8 cellular contexts compared by ENCODE assay signal in the genomic region with DNA sequence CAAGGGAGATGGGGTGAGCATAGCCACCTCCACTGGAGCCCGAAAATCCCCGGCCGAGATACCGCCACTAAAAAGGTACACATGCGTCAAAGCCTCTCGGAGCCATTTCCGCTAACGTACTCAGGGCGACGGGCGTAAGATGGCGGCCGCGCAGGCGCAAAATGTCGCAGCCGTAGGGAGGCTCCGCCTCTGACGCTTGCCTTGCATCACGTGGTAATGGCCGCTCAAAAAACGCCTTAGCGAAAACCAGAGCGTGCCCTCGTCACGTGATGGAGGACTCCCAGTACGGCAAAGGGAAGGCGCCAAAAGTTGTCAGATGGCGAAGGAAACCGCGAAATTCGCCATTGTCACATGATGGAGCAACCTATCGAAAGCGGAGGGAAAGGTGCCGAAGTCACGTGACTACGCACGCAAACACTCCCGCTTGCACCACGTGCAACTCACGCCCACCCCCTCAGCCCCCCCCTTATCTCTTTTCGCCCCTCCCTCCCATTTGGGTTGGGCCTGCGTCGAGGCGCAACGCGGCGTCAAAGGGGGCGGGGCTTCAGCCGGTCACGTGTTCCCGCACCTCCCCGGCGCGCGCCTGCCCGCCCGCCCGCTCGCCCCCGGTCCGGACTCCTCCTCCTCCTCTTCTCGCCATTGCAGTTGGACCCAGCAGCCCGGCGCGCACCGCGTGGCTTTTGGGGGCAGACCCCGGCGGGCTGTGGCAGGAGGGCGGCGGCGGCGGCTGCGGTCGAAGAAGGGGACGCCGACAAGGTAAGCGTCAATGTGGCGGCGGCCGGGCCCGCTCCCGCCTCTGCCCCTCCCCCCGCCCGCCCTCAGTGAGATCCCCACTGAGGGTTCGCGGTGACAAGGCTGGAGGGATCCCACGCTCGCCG. TPM values are rescaled to one million over a fixed set of nuclear protein-coding genes. Genes with fewer than 3 reads are reported as not detected.
DNase-seq lines count a peak whose midpoint lies in the region; ATAC-seq, FAIRE-seq and TF ChIP-seq lines count a peak whose summit lies in the region.

A gene (plus strand): TSS at position 615 of the 878 bp plus-strand sequence. CDS start 16,260 bp downstream, outside the sequence.

- H3K23ac ChIP-seq in H1 (ENCODE audit: insufficient read length) = no peak within 1 kb of the TSS

- peak within 1 kb of the TSS; percentile 98 for H3K18ac ChIP-seq in H1 (ENCODE audit: extremely low read depth, low read length)

- peak within 1 kb of the TSS; percentile 100 for H3K9ac ChIP-seq in NT2/D1 (ENCODE audit: insufficient read length, low read depth)
- peak within 1 kb of the TSS; percentile 100 for H3K9ac ChIP-seq in H1 (replicated peaks in 1 of 4; ENCODE audit: extremely low read depth in 1 of 4, low read depth in 3 of 4, low read length in 3 of 4)

- peak within 1 kb of the TSS; percentile 84 for H3K4me3 Mint-ChIP-seq in activated CD8-positive, alpha-beta memory T cell treated with anti-CD3 and anti-CD28 coated beads, Interleukin-2, amount 10 ng/mL, durations not matched to agents 7 days and 5 days
- H3K4me3 Mint-ChIP-seq in memory B cell = peak within 1 kb of the TSS; percentile 93

- H3K4me2 ChIP-seq in H1 (ENCODE audit: insufficient read depth in 1 of 2, low read depth in 2 of 2, low read length in 2 of 2) = peak within 1 kb of the TSS; percentile 96 to 98

- H3K36me3 Mint-ChIP-seq in activated CD8-positive, alpha-beta memory T cell treated with anti-CD3 and anti-CD28 coated beads, Interleukin-2, amount 10 ng/mL, durations not matched to agents 7 days and 5 days = peaks cover 35% of the 10 kb centered on the region
- H3K36me3 Mint-ChIP-seq in memory B cell = peaks cover 6% of the 10 kb centered on the region

- peak within 1 kb of the TSS; percentile 84 for H3K4ac ChIP-seq in H1 (replicated peaks; ENCODE audit: insufficient read length, low read depth, low read length)

- peak within 1 kb of the TSS; percentile 100 for H4K8ac ChIP-seq in H1 (ENCODE audit: extremely low read depth, insufficient read depth, low read length)

- peak within 1 kb of the TSS; percentile 97 for H4K5ac ChIP-seq in H1 (ENCODE audit: insufficient read length, low read depth, low read length)

- peaks cover 13% of the 10 kb centered on the region for H3K23me2 ChIP-seq in H1 (ENCODE audit: low read depth, low read length)

- H3K56ac ChIP-seq in H1 (replicated peaks; ENCODE audit: insufficient read length, low read depth, low read length) = peak within 1 kb of the TSS; percentile 93

- H3K14ac ChIP-seq in H1 (ENCODE audit: insufficient read length) = no peak within 1 kb of the TSS

- peak; percentile 69 to 89 for TF ChIP-seq POLR2A in H1 (IDR thresholded peaks at IDR 0.05; ENCODE audit: control extremely low read depth in 1 of 2, low read depth in 2 of 2, low read length in 2 of 2)

- peak within 1 kb of the TSS; percentile 98 for H3K4me3 ChIP-seq in NT2/D1 (ENCODE audit: insufficient read length, low read depth)
- peak within 1 kb of the TSS; percentile 99 to 100 (median 100) for H3K4me3 ChIP-seq in H1 (ENCODE audit: extremely low read depth in 1 of 4, insufficient read depth in 2 of 4, low read depth in 3 of 4, low read length in 4 of 4)

- TF ChIP-seq CTCF in H1 (IDR thresholded peaks at IDR 0.05; ENCODE audit: control extremely low read depth in 1 of 3, insufficient read depth in 1 of 3, low read depth in 1 of 3, low read length in 3 of 3) = no peak

- peak; percentile 64 for ATAC-seq in GM21381 (IDR thresholded peaks at IDR 0.05; ENCODE audit: unreplicated experiment)
- ATAC-seq in activated CD8-positive, alpha-beta memory T cell treated with anti-CD3 and anti-CD28 coated beads, Interleukin-2, amount 10 ng/mL, durations not matched to agents 7 days and 5 days = peak; percentile 80
- peak; percentile 76 for ATAC-seq in memory B cell (ENCODE audit: low read depth)

- H2AK5ac ChIP-seq in H1 (ENCODE audit: low read depth, low read length) = peak within 1 kb of the TSS; percentile 100

- H2BK120ac ChIP-seq in H1 (replicated peaks; ENCODE audit: low read depth, low read length) = peak within 1 kb of the TSS; percentile 16

- no peaks in the 10 kb centered on the region for H3K9me3 ChIP-seq in NT2/D1 (ENCODE audit: insufficient read depth, low read length)
- no peaks in the 10 kb centered on the region for H3K9me3 ChIP-seq in H1 (ENCODE audit: insufficient read depth in 2 of 2, low read depth in 1 of 2, low read length in 1 of 2)

- CTCF ChIA-PET in activated CD8-positive, alpha-beta memory T cell treated with anti-CD3 and anti-CD28 coated beads, Interleukin-2, amount 10 ng/mL, durations not matched to agents 7 days and 5 days (lab: Charles Lee) = interaction anchor here (1.5 to 10.8 kb wide), 4 partner anchors 9 to 73 kb away, joined by 5 to 147 read pairs (median 15); a partner anchor contains a TSS
- CTCF ChIA-PET in H1 (lab: Charles Lee; ENCODE audit: partially characterized antibody) = interaction anchor here (2.3 to 14.2 kb wide), 2 partner anchors 11 to 72 kb away, joined by 14 to 267 read pairs; no protein-coding TSS in a partner anchor

- H3K9me3 Mint-ChIP-seq in activated CD8-positive, alpha-beta memory T cell treated with anti-CD3 and anti-CD28 coated beads, Interleukin-2, amount 10 ng/mL, durations not matched to agents 7 days and 5 days (ENCODE audit: low read depth) = no peaks in the 10 kb centered on the region
- H3K9me3 Mint-ChIP-seq in memory B cell = no peaks in the 10 kb centered on the region

- peaks cover 42% of the 10 kb centered on the region for H3K36me3 ChIP-seq in NT2/D1 (ENCODE audit: insufficient read depth, insufficient read length, low read length)
- H3K36me3 ChIP-seq in H1 (ENCODE audit: control insufficient read depth in 2 of 4, insufficient read depth in 4 of 4, low read length in 3 of 4) = peaks cover 7 to 34% (median 12%) of the 10 kb centered on the region in 4 experiments; a peak in 6 of 8 replicates

- FAIRE-seq in H1 (lab: Jason Lieb, UNC) = peak; percentile 90

- H2BK12ac ChIP-seq in H1 (ENCODE audit: low read depth, low read length) = peak within 1 kb of the TSS; percentile 96; the same call in 1 of the 2 replicates

- H4K20me1 ChIP-seq in H1 (replicated peaks in 1 of 2; ENCODE audit: control insufficient read depth in 1 of 2, insufficient read depth in 2 of 2, low read length in 2 of 2) = peaks cover 8 to 21% of the 10 kb centered on the region in 2 experiments

- DNase-seq in COR-L47 (lab: John Stamatoyannopoulos, UW) (peak; percentile 100), HUDEP-2 (lab: John Stamatoyannopoulos, UW; ENCODE audit: unreplicated experiment in 76 of 76) (peak; percentile 98 to 100 (median 100)), NT2/D1 (ENCODE audit: low read depth, low spot score) (peak; percentile 100), H1 (ENCODE audit: low read depth in 1 of 2, low spot score in 2 of 2) (peak; percentile 97 to 100), memory B cell (ENCODE audit: low spot score in 2 of 2) (peak; percentile 97 to 100)
- peak; percentile 100 for DNase-seq in activated CD8-positive, alpha-beta memory T cell treated with anti-CD3 and anti-CD28 coated beads, Interleukin-2, amount 10 ng/mL, durations not matched to agents 7 days and 5 days
- peak; percentile 98 for DNase-seq in stimulated activated CD8-positive, alpha-beta memory T cell treated with anti-CD3 and anti-CD28 coated beads, Interleukin-12 subunit alpha, Interleukin-12 subunit beta, amount 100 ng/mL, for 24 hours (ENCODE audit: extremely low read depth)

- no peak within 1 kb of the TSS for H2AFZ ChIP-seq in H1 (ENCODE audit: low read length)

- no peak for TF ChIP-seq RAD21 in H1 (IDR thresholded peaks at IDR 0.05 in 1 of 2, conservative IDR thresholded peaks at IDR 0.05 in 1 of 2; ENCODE audit: low read depth in 2 of 2, low read length in 2 of 2)

- peak within 1 kb of the TSS; percentile 98 for H3K27ac ChIP-seq in H1 (ENCODE audit: low read depth, low read length)

- H2BK20ac ChIP-seq in H1 (ENCODE audit: low read length) = no peak within 1 kb of the TSS

- H3K4me1 ChIP-seq in NT2/D1 (ENCODE audit: insufficient read depth, insufficient read length) = no peaks in the 10 kb centered on the region
- H3K4me1 ChIP-seq in H1 (replicated peaks in 1 of 4; ENCODE audit: control insufficient read depth in 3 of 4, insufficient read depth in 4 of 4, low read length in 3 of 4) = 0 out of 7 replicates have a peak, but pooled peaks cover 0 to 2% (median 0%) of the 10 kb centered on the region in 4 experiments

- H3K27ac Mint-ChIP-seq in activated CD8-positive, alpha-beta memory T cell treated with anti-CD3 and anti-CD28 coated beads, Interleukin-2, amount 10 ng/mL, durations not matched to agents 7 days and 5 days = peak within 1 kb of the TSS; percentile 97
- H3K27ac Mint-ChIP-seq in memory B cell = peak within 1 kb of the TSS; percentile 98

- peaks cover 40 to 57% of the 10 kb centered on the region in 2 experiments for H3K79me2 ChIP-seq in H1 (ENCODE audit: control insufficient read depth in 1 of 2, insufficient read depth in 2 of 2, low read length in 2 of 2)

- peaks cover 35% of the 10 kb centered on the region for H3K4me1 Mint-ChIP-seq in activated CD8-positive, alpha-beta memory T cell treated with anti-CD3 and anti-CD28 coated beads, Interleukin-2, amount 10 ng/mL, durations not matched to agents 7 days and 5 days
- peaks cover 23% of the 10 kb centered on the region for H3K4me1 Mint-ChIP-seq in memory B cell

- no peaks in the 10 kb centered on the region for H3K27me3 Mint-ChIP-seq in activated CD8-positive, alpha-beta memory T cell treated with anti-CD3 and anti-CD28 coated beads, Interleukin-2, amount 10 ng/mL, durations not matched to agents 7 days and 5 days
- no peaks in the 10 kb centered on the region for H3K27me3 Mint-ChIP-seq in memory B cell

- H3K27me3 ChIP-seq in NT2/D1 (ENCODE audit: insufficient read depth, insufficient read length) = no peaks in the 10 kb centered on the region
- H3K27me3 ChIP-seq in H1 (replicated peaks in 1 of 4; ENCODE audit: control insufficient read depth in 3 of 4, extremely low read depth in 1 of 4, insufficient read depth in 3 of 4, low read length in 3 of 4) = no peaks in the 10 kb centered on the region

- H2BK15ac ChIP-seq in H1 (ENCODE audit: low read length) = peak within 1 kb of the TSS; percentile 76; the same call in 1 of the 2 replicates

- WGBS in H1 (ENCODE audit: extremely low coverage in 1 of 2, insufficient coverage in 1 of 2, insufficient read length in 1 of 2, insufficient replicate concordance in 2 of 2, low coverage in 1 of 2, low lambda C conversion rate in 2 of 2, missing lambda C conversion rate in 1 of 2), 2 experiments = 3% methylated on average over 36 of the region's 91 CpGs; no CpG with 5 or more reads in 1 of the 2 experiments

- peak within 1 kb of the TSS; percentile 97 for H2BK5ac ChIP-seq in H1 (ENCODE audit: low read depth, low read length)

- POLR2A ChIA-PET in H1 (lab: Charles Lee; ENCODE audit: partially characterized antibody) = interaction anchor here (0.7 to 59.0 kb wide), 10 partner anchors 8 to 85 kb away, joined by 3 to 1874 read pairs (median 4); a partner anchor contains a TSS

- peak in 1 of 2 experiments; percentile 48; a peak in 1 of 3 replicates for TF ChIP-seq EP300 in H1 (IDR thresholded peaks at IDR 0.05; ENCODE audit: borderline replicate concordance in 1 of 2, low read depth in 2 of 2, low read length in 2 of 2)

- H4K91ac ChIP-seq in H1 (replicated peaks; ENCODE audit: insufficient read length, low read length) = peak within 1 kb of the TSS; percentile 100

- H3K79me1 ChIP-seq in H1 (ENCODE audit: low read depth, low read length) = no peaks in the 10 kb centered on the region; the same call in 1 of the 2 replicates

RNA-seq across cellular contexts. Expression of the gene that starts here (rescaled TPM):
- 100 to 1,000 TPM; 418 to 431 TPM for total RNA-seq in activated CD8-positive, alpha-beta memory T cell treated with anti-CD3 and anti-CD28 coated beads, Interleukin-2, amount 10 ng/mL, durations not matched to agents 7 days and 5 days
- total RNA-seq in H1 (2021; fragmentation: NEBNext Ultra II Directional; extraction: Animal tissue kit (Norgen Biotek cat#: 25700)) = 675 and 695 TPM in 2 replicates
- polyA plus RNA-seq in H1 (2011; rRNA removed) = 291 and 412 TPM in 2 replicates
- polyA plus RNA-seq in H1 (2011; cell fraction: cytosol; rRNA removed) = 422 TPM
- 936 TPM for polyA plus RNA-seq in H1 (2011; cell fraction: nucleus; rRNA removed)
- 420 to 558 TPM (median 549 TPM) in 4 replicates for polyA plus RNA-seq in H1 (2012, experiment 1 of 2)
- 262 TPM for polyA plus RNA-seq in H1 (2012, experiment 2 of 2)
- polyA plus RNA-seq in H1 (2013, experiment 1 of 2) = 360 TPM
- 337 TPM for polyA plus RNA-seq in H1 (2013, experiment 2 of 2)
- polyA minus RNA-seq in H1 (2011; rRNA and poly(A)+ RNA removed) = 399 and 421 TPM in 2 replicates
- polyA minus RNA-seq in H1 (2011; cell fraction: cytosol; rRNA and poly(A)+ RNA removed) = 267 TPM
- polyA minus RNA-seq in H1 (2011; cell fraction: nucleus; rRNA and poly(A)+ RNA removed) = 311 TPM

Comparison
In these comparisons a context has a peak if more than half of its experiments do, and no peak if none do; other contexts are left out.
1. Peak in every context shown above with its lines: DNase-seq, ATAC-seq, H3K4me3 ChIP-seq and H3K27ac ChIP-seq.